In the genomic region with DNA sequence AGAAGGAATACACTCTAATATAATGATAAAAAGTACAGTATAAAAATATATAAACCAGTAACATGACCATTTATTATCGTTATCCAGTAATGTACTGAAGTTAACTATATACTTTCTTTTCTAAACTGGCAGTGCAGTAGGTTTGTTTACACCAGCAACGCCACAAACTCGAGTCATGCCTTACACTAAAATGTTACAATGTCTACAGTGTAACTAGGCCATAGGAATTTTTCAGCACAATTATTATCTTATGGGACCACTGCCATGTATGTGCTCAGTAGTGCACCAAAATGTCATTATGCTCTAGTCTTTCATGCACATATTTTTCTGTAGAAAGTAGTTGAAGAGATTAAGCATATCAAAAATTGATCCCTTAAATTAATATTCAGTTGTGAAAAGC, we compare ENCODE assay signal across 16 cellular contexts.
DNase-seq lines count a peak whose midpoint lies in the region; FAIRE-seq and TF ChIP-seq lines count a peak whose summit lies in the region.
"Had no signal": no experiment of that assay in that cellular context is flagged by ENCODE, and none has a peak within 500 bp of the region (broad histone marks: within the 10 kb centered on the region; RNA-seq: fewer than 3 reads in every experiment).

No MANE protein-coding gene starts in this region.

- no peaks in the 10 kb centered on the region for H3K9me3 ChIP-seq in astrocyte (ENCODE audit: insufficient read depth, low read depth, low read length)
- peaks cover 8% of the 10 kb centered on the region for H3K9me3 ChIP-seq in mesenchymal stem cell (ENCODE audit: control insufficient read depth, low read length)
- H3K9me3 ChIP-seq in transverse colon, result no peaks in the 10 kb centered on the region
- H3K9me3 ChIP-seq: Caco-2 had no signal

- no peaks in the 10 kb centered on the region for H3K36me3 ChIP-seq in astrocyte (ENCODE audit: insufficient read depth, low read length)
- H3K36me3 ChIP-seq in mesenchymal stem cell (ENCODE audit: control insufficient read depth in 1 of 2, insufficient read depth in 2 of 2, low read depth in 1 of 2, low read length in 2 of 2), result no peaks in the 10 kb centered on the region
- H3K36me3 ChIP-seq in transverse colon, result no peaks in the 10 kb centered on the region
- H3K36me3 ChIP-seq: BLaER1 had no signal

- CTCF ChIA-PET in MCF 10A (lab: Yijun Ruan, JAX), result interaction anchor here (1.2 kb wide), 1 partner anchor 434 kb away, joined by 4 read pairs; no protein-coding TSS in a partner anchor

- no peak for TF ChIP-seq EP300 in transverse colon (IDR thresholded peaks at IDR 0.05; ENCODE audit: low read depth)

- no peak overlapping the region for H3K4me2 ChIP-seq in astrocyte (ENCODE audit: low read length)
- no peak overlapping the region for H3K4me2 ChIP-seq in mesenchymal stem cell (ENCODE audit: low read length, poor library complexity, severe bottlenecking)
- H3K4me2 ChIP-seq: BLaER1 had no signal

- H2AK5ac ChIP-seq in mesenchymal stem cell (ENCODE audit: low read length, severe bottlenecking), result no peak overlapping the region

- peaks cover 24% of the 10 kb centered on the region for H3K4me1 Mint-ChIP-seq in MCF 10A (ENCODE audit: insufficient read depth, unreplicated experiment)
- H3K4me1 Mint-ChIP-seq in astrocyte (ENCODE audit: low read depth, unreplicated experiment), result peaks cover 10% of the 10 kb centered on the region
- H3K4me1 Mint-ChIP-seq: CD8-positive, alpha-beta memory T cell; IgD-negative memory B cell had no signal

- FAIRE-seq in astrocyte (lab: Jason Lieb, UNC), result no peak
- FAIRE-seq: H54 had no signal

- 33% methylated on average over 3 of the region's 3 CpGs for WGBS in mesenchymal stem cell
- WGBS in transverse colon (ENCODE audit: low coverage in 1 of 2), 2 donors, result 27 to 31% methylated on average over 3 of the region's 3 CpGs

- H4K8ac ChIP-seq in mesenchymal stem cell (ENCODE audit: low read length), result no peak overlapping the region

- H3K36me3 Mint-ChIP-seq in MCF 10A (ENCODE audit: insufficient read depth, unreplicated experiment) (no peaks in the 10 kb centered on the region), astrocyte (ENCODE audit: low read depth, unreplicated experiment) (no peaks in the 10 kb centered on the region)
- H3K36me3 Mint-ChIP-seq: CD8-positive, alpha-beta memory T cell; IgD-negative memory B cell had no signal

- no peak overlapping the region for H3K23ac ChIP-seq in mesenchymal stem cell (ENCODE audit: low read length in 2 of 2)

- no peak overlapping the region for H3K9ac ChIP-seq in astrocyte (ENCODE audit: low read length)
- no peak overlapping the region for H3K9ac ChIP-seq in mesenchymal stem cell (ENCODE audit: low read length)
- H3K9ac ChIP-seq: BLaER1 had no signal

- H3K4me1 ChIP-seq in astrocyte (ENCODE audit: insufficient read depth, low read length) (no peaks in the 10 kb centered on the region), mesenchymal stem cell (ENCODE audit: control insufficient read depth, insufficient read depth, low read depth, low read length) (peaks cover 6% of the 10 kb centered on the region), transverse colon (no peaks in the 10 kb centered on the region)
- H3K4me1 ChIP-seq: BLaER1 had no signal

- H3K79me2 ChIP-seq in astrocyte (ENCODE audit: insufficient read depth, low read length), result no peaks in the 10 kb centered on the region

- no peak overlapping the region for H3K18ac ChIP-seq in mesenchymal stem cell (ENCODE audit: low read depth in 1 of 2, low read length in 2 of 2)

- in situ Hi-C loops in T47D (cut with HindIII; ENCODE audit: low pct_unique_long_range_greater_than_20kb, low sequenced_read_pairs) (no loop called here), transverse colon (cut with MboI; ENCODE audit: low pct_ligation_motif_present in 1 of 4, low pct_unique_long_range_greater_than_20kb in 1 of 4, low sequenced_read_pairs in 3 of 4) (no loop called here)

- H3K4ac ChIP-seq in mesenchymal stem cell (ENCODE audit: low read depth in 1 of 2, low read length in 2 of 2), result no peak overlapping the region

- TF ChIP-seq CTCF in MCF 10A (IDR thresholded peaks at IDR 0.05; ENCODE audit: unreplicated experiment) (no peak), astrocyte (IDR thresholded peaks at IDR 0.05; ENCODE audit: insufficient read depth, low read depth, low read length) (no peak), transverse colon (IDR thresholded peaks at IDR 0.05) (no peak), dorsolateral prefrontal cortex (IDR thresholded peaks at IDR 0.05 in 54 of 56, conservative IDR thresholded peaks at IDR 0.05 in 2 of 56; ENCODE audit: low read depth in 1 of 56, partially characterized antibody in 56 of 56) (no peak)

- intact Hi-C loops in MCF 10A (cut with micrococcal nuclease), result no loop called here
- intact Hi-C loops in transverse colon (cut with DNase I; ENCODE audit: low total_unique reads), result no loop called here
- intact Hi-C loops in dorsolateral prefrontal cortex (cut with DNase I), result no loop called here

- H3K27ac Mint-ChIP-seq in MCF 10A (ENCODE audit: low read depth, unreplicated experiment) (no peak overlapping the region), astrocyte (ENCODE audit: unreplicated experiment) (peak overlapping the region; percentile 91)
- H3K27ac Mint-ChIP-seq: CD8-positive, alpha-beta memory T cell; IgD-negative memory B cell had no signal

- H3K4me3 ChIP-seq in astrocyte (ENCODE audit: insufficient read depth, low read depth, low read length), result no peak overlapping the region
- no peak overlapping the region for H3K4me3 ChIP-seq in mesenchymal stem cell (ENCODE audit: insufficient read depth in 1 of 2, low read depth in 1 of 2, low read length in 2 of 2)
- no peak overlapping the region for H3K4me3 ChIP-seq in transverse colon
- H3K4me3 ChIP-seq in dorsolateral prefrontal cortex, result no peak overlapping the region
- H3K4me3 ChIP-seq: BLaER1 had no signal

- no peaks in the 10 kb centered on the region for H3K27me3 Mint-ChIP-seq in MCF 10A (ENCODE audit: insufficient read depth, unreplicated experiment)
- H3K27me3 Mint-ChIP-seq in astrocyte (ENCODE audit: low read depth, unreplicated experiment), result no peaks in the 10 kb centered on the region
- H3K27me3 Mint-ChIP-seq: CD8-positive, alpha-beta memory T cell; IgD-negative memory B cell had no signal

- H3K4me3 Mint-ChIP-seq in MCF 10A (ENCODE audit: unreplicated experiment), result no peak overlapping the region
- H3K4me3 Mint-ChIP-seq in astrocyte (ENCODE audit: unreplicated experiment), result no peak overlapping the region
- H3K4me3 Mint-ChIP-seq: CD8-positive, alpha-beta memory T cell; IgD-negative memory B cell had no signal

- H3K14ac ChIP-seq in mesenchymal stem cell (ENCODE audit: low read length in 2 of 2), result no peak overlapping the region

- no peak overlapping the region for H2BK120ac ChIP-seq in mesenchymal stem cell (ENCODE audit: low read depth, low read length)

- BruUV-seq in MCF 10A (replicated peaks; lab: Mats Ljungman, UMichigan), result no TSS peak

- no peak for TF ChIP-seq POLR2A in transverse colon (IDR thresholded peaks at IDR 0.05)

- H2BK5ac ChIP-seq in mesenchymal stem cell (ENCODE audit: low read depth, low read length, poor library complexity, severe bottlenecking), result no peak overlapping the region

- H2AFZ ChIP-seq in astrocyte (ENCODE audit: low read depth, low read length) (no peak overlapping the region), mesenchymal stem cell (ENCODE audit: low read depth, low read length) (no peak overlapping the region)

- no peaks in the 10 kb centered on the region for H3K9me3 Mint-ChIP-seq in MCF 10A (ENCODE audit: unreplicated experiment)
- no peaks in the 10 kb centered on the region for H3K9me3 Mint-ChIP-seq in astrocyte (ENCODE audit: unreplicated experiment)

- H3K27ac ChIP-seq in astrocyte (ENCODE audit: low read depth, low read length) (no peak overlapping the region), mesenchymal stem cell (ENCODE audit: low read length, poor library complexity, severe bottlenecking) (no peak overlapping the region), transverse colon (no peak overlapping the region), dorsolateral prefrontal cortex (no peak overlapping the region)
- H3K27ac ChIP-seq: BLaER1 had no signal

- no peak overlapping the region for H4K91ac ChIP-seq in mesenchymal stem cell (ENCODE audit: low read length)

- no peak overlapping the region for H2BK15ac ChIP-seq in mesenchymal stem cell (ENCODE audit: low read depth, poor library complexity, severe bottlenecking)

- DNase-seq in T47D (ENCODE audit: low read depth in 1 of 2, low spot score in 1 of 2), result peak; percentile 17 to 75
- no peak for DNase-seq in MCF 10A (ENCODE audit: unreplicated experiment)
- peak; percentile 32 for DNase-seq in astrocyte (ENCODE audit: low read depth)
- DNase-seq in mesenchymal stem cell, result peak; percentile 40
- DNase-seq in foreskin melanocyte, result no peak
- no peak for DNase-seq in transverse colon
- DNase-seq in dorsolateral prefrontal cortex, result no peak
- DNase-seq: 8988T; AML-193; Caco-2; CD8-positive, alpha-beta memory T cell; DND-41; GF-D8 had no signal

- no peaks in the 10 kb centered on the region for H4K20me1 ChIP-seq in astrocyte (ENCODE audit: insufficient read depth, low read length)
- H4K20me1 ChIP-seq: BLaER1 had no signal

- no peaks in the 10 kb centered on the region for H3K79me1 ChIP-seq in mesenchymal stem cell (replicated peaks; ENCODE audit: low read length, poor library complexity, severe bottlenecking)

- POLR2A ChIA-PET in MCF 10A (lab: Yijun Ruan, JAX), result interaction anchor here (1.0 kb wide), 1 partner anchor 452 kb away, joined by 3 read pairs; no protein-coding TSS in a partner anchor

- H3K27me3 ChIP-seq in astrocyte (ENCODE audit: insufficient read depth, low read length) (no peaks in the 10 kb centered on the region), mesenchymal stem cell (ENCODE audit: control insufficient read depth in 1 of 2, insufficient read depth in 1 of 2, low read length in 2 of 2) (no peaks in the 10 kb centered on the region), transverse colon (no peaks in the 10 kb centered on the region), dorsolateral prefrontal cortex (no peaks in the 10 kb centered on the region)
- H3K27me3 ChIP-seq: BLaER1 had no signal

- no peak overlapping the region for H2BK12ac ChIP-seq in mesenchymal stem cell (ENCODE audit: low read length in 2 of 2)

Comparison
In these comparisons a context has a peak if more than half of its experiments do, and no peak if none do; other contexts are left out.
1. DNase-seq: peak in T47D (2 of 2), astrocyte (single experiment) and mesenchymal stem cell (single experiment); none in MCF 10A (single experiment), foreskin melanocyte (single experiment), transverse colon (single experiment) and dorsolateral prefrontal cortex (0 of 10).